ENCODE assay signal across 9 cellular contexts in the genomic region with DNA sequence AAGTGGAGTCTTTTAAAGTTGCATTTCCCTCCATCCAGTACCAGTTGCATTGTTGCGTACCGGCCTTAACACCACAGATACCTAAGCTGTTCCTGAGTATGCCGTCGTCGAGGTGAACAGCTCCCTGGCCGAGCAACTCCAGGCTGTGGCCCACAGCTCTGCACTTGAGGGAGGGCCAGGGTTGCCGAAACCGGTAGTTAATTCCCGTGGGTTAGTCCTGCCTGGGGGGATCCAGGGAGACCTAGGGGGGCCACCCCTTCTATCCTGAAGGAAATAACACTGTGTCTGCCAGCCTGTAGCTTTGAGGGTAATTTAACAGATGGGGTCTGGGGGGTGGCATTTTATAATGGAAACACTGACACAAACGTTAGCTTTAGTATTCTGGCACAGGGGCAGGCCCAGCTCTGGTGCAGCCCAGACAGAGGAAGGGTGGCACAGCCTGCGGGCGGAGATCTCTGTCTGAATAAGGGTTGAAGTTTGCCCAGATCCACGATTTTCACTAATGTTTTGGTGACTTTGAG.
DNase-seq lines count a peak whose midpoint lies in the region; ATAC-seq and TF ChIP-seq lines count a peak whose summit lies in the region.
"Had no signal": no experiment of that assay in that cellular context is flagged by ENCODE, and none has a peak within 500 bp of the region (broad histone marks: within the 10 kb centered on the region; RNA-seq: fewer than 3 reads in every experiment).

No MANE protein-coding gene starts in this region.

- H3K36me3 ChIP-seq in heart left ventricle: peaks cover 0 to 48% (median 43%) of the 10 kb centered on the region in 9 donors
- H3K36me3 ChIP-seq in sigmoid colon: peaks cover 11 to 43% (median 15%) of the 10 kb centered on the region in 4 donors

- H3K9me3 ChIP-seq in heart left ventricle (no peaks in the 10 kb centered on the region), sigmoid colon (no peaks in the 10 kb centered on the region)

- no peak for ATAC-seq in activated T-helper 17 cell treated with anti-CD3 and anti-CD28 coated beads, Interleukin-2, amount 50 U/mL, for 72 hours (replicated peaks)
- ATAC-seq in heart left ventricle: peak in 2 of 4 donors; percentile 6 to 16
- ATAC-seq in HG02588 (IDR thresholded peaks at IDR 0.05; ENCODE audit: unreplicated experiment): no peak

- TF ChIP-seq EP300 in sigmoid colon (IDR thresholded peaks at IDR 0.05): no peak

- peaks cover 7% of the 10 kb centered on the region for H3K36me3 Mint-ChIP-seq in activated T-helper 17 cell treated with anti-CD3 and anti-CD28 coated beads, Interleukin-2, amount 50 U/mL, for 72 hours (ENCODE audit: low read depth)

- peak overlapping the region; percentile 87 for H3K27ac Mint-ChIP-seq in activated T-helper 17 cell treated with anti-CD3 and anti-CD28 coated beads, Interleukin-2, amount 50 U/mL, for 72 hours

- peaks cover 0 to 67% (median 47%) of the 10 kb centered on the region in 12 donors for H3K4me1 ChIP-seq in heart left ventricle
- peaks cover 0 to 60% (median 50%) of the 10 kb centered on the region in 4 donors for H3K4me1 ChIP-seq in sigmoid colon

- intact Hi-C loops in heart left ventricle (cut with DNase I) (loop anchor here in 2 of 10 donors (10.0 kb wide), 2 partner anchors 233 to 1297 kb away; no protein-coding TSS in a partner anchor), sigmoid colon (cut with DNase I) (loop anchor here (2.0 kb wide), 2 partner anchors 45 to 231 kb away; no protein-coding TSS in a partner anchor)

- no peak for TF ChIP-seq CTCF in GM13976 (IDR thresholded peaks at IDR 0.05; ENCODE audit: borderline replicate concordance, control extremely low read depth, extremely low read depth, insufficient read depth, missing control alignments)
- no peak for TF ChIP-seq CTCF in heart left ventricle (IDR thresholded peaks at IDR 0.05)
- TF ChIP-seq CTCF in sigmoid colon (IDR thresholded peaks at IDR 0.05): no peak

- in situ Hi-C loops in GM13976 (cut with MboI; ENCODE audit: low sequenced_read_pairs, unreplicated experiment): no loop called here

- H3K4me1 Mint-ChIP-seq in activated T-helper 17 cell treated with anti-CD3 and anti-CD28 coated beads, Interleukin-2, amount 50 U/mL, for 72 hours: peaks cover 29% of the 10 kb centered on the region

- no peaks in the 10 kb centered on the region for H3K27me3 ChIP-seq in heart left ventricle
- H3K27me3 ChIP-seq in sigmoid colon: no peaks in the 10 kb centered on the region

- H3K27me3 Mint-ChIP-seq in activated T-helper 17 cell treated with anti-CD3 and anti-CD28 coated beads, Interleukin-2, amount 50 U/mL, for 72 hours: no peaks in the 10 kb centered on the region

- peak overlapping the region; percentile 1 for H3K4me3 Mint-ChIP-seq in activated T-helper 17 cell treated with anti-CD3 and anti-CD28 coated beads, Interleukin-2, amount 50 U/mL, for 72 hours

- 40 to 53% (median 47%) methylated on average over 12 to 13 of the region's 13 CpGs for WGBS in heart left ventricle, 4 donors
- WGBS in sigmoid colon, 2 donors: 68 to 78% methylated on average over 13 of the region's 13 CpGs

- peak; percentile 24 for DNase-seq in GM13976 (ENCODE audit: low spot score)
- no peak for DNase-seq in heart left ventricle
- DNase-seq in sigmoid colon: peak; percentile 68
- no peak for DNase-seq in LoVo (ENCODE audit: low spot score)
- no peak for DNase-seq in NK-92 treated with Interleukin-12 subunit alpha and Interleukin-12 subunit beta, amount 100 ng/mL, for 24 hours (lab: John Stamatoyannopoulos, UW)
- DNase-seq in central memory CD4-positive, alpha-beta T cell: no peak
- DNase-seq: NCI-H146 had no signal

- no peaks in the 10 kb centered on the region for H3K9me3 Mint-ChIP-seq in activated T-helper 17 cell treated with anti-CD3 and anti-CD28 coated beads, Interleukin-2, amount 50 U/mL, for 72 hours

- H3K27ac ChIP-seq in heart left ventricle (peak overlapping the region; percentile 43 to 96 (median 83)), sigmoid colon (peak overlapping the region; percentile 84 to 91 (median 88))

- TF ChIP-seq POLR2A in heart left ventricle (IDR thresholded peaks at IDR 0.05) (no peak), sigmoid colon (IDR thresholded peaks at IDR 0.05) (no peak)

- peak overlapping the region in 2 of 12 donors; percentile 1 for H3K4me3 ChIP-seq in heart left ventricle
- H3K4me3 ChIP-seq in sigmoid colon: peak overlapping the region in 1 of 4 donors; percentile 5

Comparison
In these comparisons a context has a peak if more than half of its experiments do, and no peak if none do; other contexts are left out.
1. DNase-seq: peak in GM13976 (single experiment) and sigmoid colon (single experiment); none in heart left ventricle (0 of 5), LoVo (single experiment), NK-92 treated with Interleukin-12 subunit alpha and Interleukin-12 subunit beta, amount 100 ng/mL, for 24 hours (single experiment) and central memory CD4-positive, alpha-beta T cell (single experiment).